ENCODE assay signal across 26 cellular contexts in genomic region chr9:16782490-16782889, GRCh38.
"Had no signal": no experiment of that assay in that cellular context is flagged by ENCODE, and none has a peak within 500 bp of the region (broad histone marks: within the 10 kb centered on the region; RNA-seq: fewer than 3 reads in every experiment).

No MANE protein-coding gene starts in this region.

- H3K27me3 ChIP-seq: pancreas, stomach, testis, thyroid gland, transverse colon, upper lobe of left lung, vagina had no signal

- H3K4me3 Mint-ChIP-seq: naive thymus-derived CD4-positive, alpha-beta T cell; stimulated activated naive B cell treated with anti-CD40 and anti-IgM and Interleukin-4, amounts not matched to agents 10 μg/mL and 1 μg/mL and 100 μg/mL, for 72 hours had no signal

- H3K9me3 ChIP-seq: left ventricle myocardium inferior, mucosa of descending colon, pancreas, prostate gland, stomach, testis, thyroid gland, transverse colon, upper lobe of left lung, vagina had no signal

- H3K27ac ChIP-seq: left ventricle myocardium inferior, pancreas, prostate gland, skin epidermis, stomach, testis, thyroid gland, transverse colon, upper lobe of left lung, vagina had no signal

- FAIRE-seq: islet of Langerhans, pancreas had no signal

- H3K36me3 ChIP-seq: left ventricle myocardium inferior, pancreas, prostate gland, stomach, thyroid gland, transverse colon, upper lobe of left lung, vagina had no signal

- H3K27ac Mint-ChIP-seq: naive thymus-derived CD4-positive, alpha-beta T cell; stimulated activated naive B cell treated with anti-CD40 and anti-IgM and Interleukin-4, amounts not matched to agents 10 μg/mL and 1 μg/mL and 100 μg/mL, for 72 hours had no signal

- H3K4me1 Mint-ChIP-seq: stimulated activated naive B cell treated with anti-CD40 and anti-IgM and Interleukin-4, amounts not matched to agents 10 μg/mL and 1 μg/mL and 100 μg/mL, for 72 hours had no signal

- H3K27me3 Mint-ChIP-seq: naive thymus-derived CD4-positive, alpha-beta T cell; stimulated activated naive B cell treated with anti-CD40 and anti-IgM and Interleukin-4, amounts not matched to agents 10 μg/mL and 1 μg/mL and 100 μg/mL, for 72 hours had no signal

- ATAC-seq: mucosa of descending colon; naive thymus-derived CD4-positive, alpha-beta T cell; pancreas; right cardiac atrium; sciatic nerve; stimulated activated naive B cell treated with anti-CD40 and anti-IgM and Interleukin-4, amounts not matched to agents 10 μg/mL and 1 μg/mL and 100 μg/mL, for 72 hours; stimulated activated naive CD8-positive, alpha-beta T cell treated with anti-CD3 and anti-CD28 coated beads, Interleukin-15, Interleukin-2, amounts not matched to agents 100 U/mL and 50 U/mL, for 24 hours had no signal

- H3K4me1 ChIP-seq: left ventricle myocardium inferior, pancreas, prostate gland, testis, thyroid gland, upper lobe of left lung had no signal

- H3K4me3 ChIP-seq: left ventricle myocardium inferior, lung, mucosa of descending colon, pancreas, prostate gland, skin epidermis, stomach, testis, thyroid gland, transverse colon, upper lobe of left lung, vagina had no signal

- DNase-seq: hippocampal formation; left ventricle myocardium inferior; midbrain; mucosa of descending colon; naive thymus-derived CD4-positive, alpha-beta T cell; pancreas; posterior cingulate gyrus; retina; right cardiac atrium; stimulated activated CD4-positive, alpha-beta T cell treated with anti-CD3 and anti-CD28 coated beads, Interleukin-12 subunit alpha, Interleukin-12 subunit beta, amount 100 ng/mL, for 4 hours; stimulated activated CD4-positive, alpha-beta T cell treated with anti-CD3 and anti-CD28 coated beads, Interleukin-15, amount 100 ng/mL, for 24 hours; stimulated activated CD4-positive, alpha-beta T cell treated with anti-CD3 and anti-CD28 coated beads, Interleukin-2, amount 100 ng/mL, for 24 hours; stimulated activated CD4-positive, alpha-beta T cell treated with anti-CD3 and anti-CD28 coated beads, Interleukin-4, amount 100 ng/mL, for 1 hour; stimulated activated naive B cell treated with anti-CD40 and anti-IgM and Interleukin-4, amounts not matched to agents 10 μg/mL and 1 μg/mL and 100 μg/mL, for 72 hours; stimulated activated naive CD8-positive, alpha-beta T cell treated with anti-CD3 and anti-CD28 coated beads, Interleukin-15, Interleukin-2, amounts not matched to agents 100 U/mL and 50 U/mL, for 24 hours; stomach; testis; thyroid gland; transverse colon; upper lobe of left lung had no signal

- H3K36me3 Mint-ChIP-seq: naive thymus-derived CD4-positive, alpha-beta T cell; stimulated activated naive B cell treated with anti-CD40 and anti-IgM and Interleukin-4, amounts not matched to agents 10 μg/mL and 1 μg/mL and 100 μg/mL, for 72 hours had no signal
